Comparison of ENCODE assay signal across 1 cellular context in the genomic region with DNA sequence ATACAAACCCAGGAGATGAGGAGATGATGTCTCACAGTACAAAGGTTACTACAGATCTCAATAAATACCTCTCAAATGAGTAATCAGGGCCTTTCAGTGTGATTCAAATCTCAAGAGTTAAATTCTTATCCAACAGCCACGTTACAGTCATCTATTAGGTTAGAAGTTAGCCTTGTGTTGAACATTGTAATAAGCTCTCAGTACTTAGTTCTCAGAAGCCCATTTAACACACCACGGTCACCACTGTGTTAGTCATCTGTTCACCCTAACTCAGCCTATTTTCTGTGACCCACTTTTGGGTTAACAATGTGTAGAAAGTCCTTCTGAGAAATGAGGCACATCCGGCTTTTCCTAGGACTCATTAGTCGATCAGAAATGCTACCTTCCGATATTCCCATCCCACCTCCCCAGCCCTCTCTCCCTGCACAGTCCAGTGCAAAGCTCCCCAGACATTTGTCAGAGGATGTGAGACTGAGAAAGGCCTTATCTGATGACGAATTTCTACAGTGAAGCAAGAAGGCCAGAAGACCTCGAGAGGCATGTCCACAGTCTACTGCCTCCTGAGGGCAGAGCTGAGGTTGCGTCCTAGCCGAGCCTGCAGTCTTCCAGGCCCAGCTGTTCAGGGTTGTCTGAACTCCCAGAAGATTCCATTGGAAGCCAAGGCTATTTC.
A peak's percentile ranks its signal among the peaks of the same experiment; 100 is the strongest.
TF ChIP-seq lines count a peak whose summit lies in the region.

No MANE protein-coding gene starts in this region.

TF ChIP-seq in GM23338, 12 proteins besides CTCF, POLR2A, EP300 and RAD21 (continued from another document):
- TF ChIP-seq, protein P1, sequence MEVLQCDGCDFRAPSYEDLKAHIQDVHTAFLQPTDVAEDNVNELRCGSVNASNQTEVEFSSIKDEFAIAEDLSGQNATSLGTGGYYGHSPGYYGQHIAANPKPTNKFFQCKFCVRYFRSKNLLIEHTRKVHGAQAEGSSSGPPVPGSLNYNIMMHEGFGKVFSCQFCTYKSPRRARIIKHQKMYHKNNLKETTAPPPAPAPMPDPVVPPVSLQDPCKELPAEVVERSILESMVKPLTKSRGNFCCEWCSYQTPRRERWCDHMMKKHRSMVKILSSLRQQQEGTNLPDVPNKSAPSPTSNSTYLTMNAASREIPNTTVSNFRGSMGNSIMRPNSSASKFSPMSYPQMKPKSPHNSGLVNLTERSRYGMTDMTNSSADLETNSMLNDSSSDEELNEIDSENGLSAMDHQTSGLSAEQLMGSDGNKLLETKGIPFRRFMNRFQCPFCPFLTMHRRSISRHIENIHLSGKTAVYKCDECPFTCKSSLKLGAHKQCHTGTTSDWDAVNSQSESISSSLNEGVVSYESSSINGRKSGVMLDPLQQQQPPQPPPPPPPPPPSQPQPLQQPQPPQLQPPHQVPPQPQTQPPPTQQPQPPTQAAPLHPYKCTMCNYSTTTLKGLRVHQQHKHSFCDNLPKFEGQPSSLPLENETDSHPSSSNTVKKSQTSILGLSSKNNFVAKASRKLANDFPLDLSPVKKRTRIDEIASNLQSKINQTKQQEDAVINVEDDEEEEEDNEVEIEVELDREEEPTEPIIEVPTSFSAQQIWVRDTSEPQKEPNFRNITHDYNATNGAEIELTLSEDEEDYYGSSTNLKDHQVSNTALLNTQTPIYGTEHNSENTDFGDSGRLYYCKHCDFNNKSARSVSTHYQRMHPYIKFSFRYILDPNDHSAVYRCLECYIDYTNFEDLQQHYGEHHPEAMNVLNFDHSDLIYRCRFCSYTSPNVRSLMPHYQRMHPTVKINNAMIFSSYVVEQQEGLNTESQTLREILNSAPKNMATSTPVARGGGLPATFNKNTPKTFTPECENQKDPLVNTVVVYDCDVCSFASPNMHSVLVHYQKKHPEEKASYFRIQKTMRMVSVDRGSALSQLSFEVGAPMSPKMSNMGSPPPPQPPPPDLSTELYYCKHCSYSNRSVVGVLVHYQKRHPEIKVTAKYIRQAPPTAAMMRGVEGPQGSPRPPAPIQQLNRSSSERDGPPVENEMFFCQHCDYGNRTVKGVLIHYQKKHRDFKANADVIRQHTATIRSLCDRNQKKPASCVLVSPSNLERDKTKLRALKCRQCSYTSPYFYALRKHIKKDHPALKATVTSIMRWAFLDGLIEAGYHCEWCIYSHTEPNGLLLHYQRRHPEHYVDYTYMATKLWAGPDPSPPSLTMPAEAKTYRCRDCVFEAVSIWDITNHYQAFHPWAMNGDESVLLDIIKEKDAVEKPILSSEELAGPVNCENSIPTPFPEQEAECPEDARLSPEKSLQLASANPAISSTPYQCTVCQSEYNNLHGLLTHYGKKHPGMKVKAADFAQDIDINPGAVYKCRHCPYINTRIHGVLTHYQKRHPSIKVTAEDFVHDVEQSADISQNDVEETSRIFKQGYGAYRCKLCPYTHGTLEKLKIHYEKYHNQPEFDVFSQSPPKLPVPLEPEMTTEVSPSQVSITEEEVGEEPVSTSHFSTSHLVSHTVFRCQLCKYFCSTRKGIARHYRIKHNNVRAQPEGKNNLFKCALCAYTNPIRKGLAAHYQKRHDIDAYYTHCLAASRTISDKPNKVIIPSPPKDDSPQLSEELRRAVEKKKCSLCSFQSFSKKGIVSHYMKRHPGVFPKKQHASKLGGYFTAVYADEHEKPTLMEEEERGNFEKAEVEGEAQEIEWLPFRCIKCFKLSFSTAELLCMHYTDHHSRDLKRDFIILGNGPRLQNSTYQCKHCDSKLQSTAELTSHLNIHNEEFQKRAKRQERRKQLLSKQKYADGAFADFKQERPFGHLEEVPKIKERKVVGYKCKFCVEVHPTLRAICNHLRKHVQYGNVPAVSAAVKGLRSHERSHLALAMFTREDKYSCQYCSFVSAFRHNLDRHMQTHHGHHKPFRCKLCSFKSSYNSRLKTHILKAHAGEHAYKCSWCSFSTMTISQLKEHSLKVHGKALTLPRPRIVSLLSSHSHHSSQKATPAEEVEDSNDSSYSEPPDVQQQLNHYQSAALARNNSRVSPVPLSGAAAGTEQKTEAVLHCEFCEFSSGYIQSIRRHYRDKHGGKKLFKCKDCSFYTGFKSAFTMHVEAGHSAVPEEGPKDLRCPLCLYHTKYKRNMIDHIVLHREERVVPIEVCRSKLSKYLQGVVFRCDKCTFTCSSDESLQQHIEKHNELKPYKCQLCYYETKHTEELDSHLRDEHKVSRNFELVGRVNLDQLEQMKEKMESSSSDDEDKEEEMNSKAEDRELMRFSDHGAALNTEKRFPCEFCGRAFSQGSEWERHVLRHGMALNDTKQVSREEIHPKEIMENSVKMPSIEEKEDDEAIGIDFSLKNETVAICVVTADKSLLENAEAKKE (CRISPR knock-in tag; IDR thresholded peaks at IDR 0.05) = peak; percentile 87
